Comparison of ENCODE assay signal across 13 cellular contexts in the genomic region with DNA sequence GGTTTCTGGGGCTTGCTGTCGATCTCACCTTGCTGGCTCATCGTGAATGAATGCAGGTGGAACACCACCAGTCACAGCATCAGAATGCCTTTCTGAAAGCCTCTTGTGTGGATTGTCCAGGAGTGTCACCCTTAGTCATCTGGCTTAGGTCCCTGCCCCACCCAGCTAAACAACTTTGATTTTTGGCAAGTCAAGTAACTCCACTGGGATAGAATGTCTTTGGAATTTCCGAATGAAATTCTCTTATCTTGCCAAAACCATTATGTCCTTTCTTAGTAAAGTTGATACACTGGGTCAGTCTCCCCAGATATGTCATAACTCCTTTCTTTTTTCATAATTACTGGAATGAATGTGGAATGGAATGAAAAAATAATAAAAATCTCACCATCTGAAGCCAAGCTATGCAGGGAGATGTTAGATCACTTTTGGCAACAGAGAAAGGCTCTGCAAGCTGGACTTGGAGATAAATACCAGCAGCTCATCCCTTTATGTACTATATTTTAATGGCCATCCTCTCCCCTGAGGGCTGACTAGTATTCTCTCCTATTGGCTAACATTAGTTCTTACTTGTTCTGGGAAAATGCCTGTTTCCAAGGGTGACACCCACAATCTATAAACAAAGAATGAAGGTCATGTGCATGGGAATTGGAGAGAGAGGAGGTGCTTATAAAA. TPM values are rescaled to one million over a fixed set of nuclear protein-coding genes. Genes with fewer than 3 reads are reported as not detected.
DNase-seq lines count a peak whose midpoint lies in the region; ATAC-seq, FAIRE-seq and TF ChIP-seq lines count a peak whose summit lies in the region.
"Had no signal": no experiment of that assay in that cellular context is flagged by ENCODE, and none has a peak within 500 bp of the region (broad histone marks: within the 10 kb centered on the region; RNA-seq: fewer than 3 reads in every experiment).

No MANE protein-coding gene starts in this region.

- no peaks in the 10 kb centered on the region for H3K36me3 Mint-ChIP-seq in activated CD8-positive, alpha-beta T cell treated with anti-CD3 and anti-CD28 coated beads for 36 hours (ENCODE audit: low read depth)
- H3K36me3 Mint-ChIP-seq: IgD-negative memory B cell had no signal

- no peaks in the 10 kb centered on the region for H3K36me3 ChIP-seq in bronchial epithelial cell (ENCODE audit: control insufficient read depth, insufficient read depth, low read length)
- no peaks in the 10 kb centered on the region for H3K36me3 ChIP-seq in kidney epithelial cell (ENCODE audit: control insufficient read depth, insufficient read depth, low read length)
- no peaks in the 10 kb centered on the region for H3K36me3 ChIP-seq in tibial artery
- H3K36me3 ChIP-seq: HAP-1 had no signal

- no peaks in the 10 kb centered on the region for H3K9me3 ChIP-seq in tibial artery
- H3K9me3 ChIP-seq: HAP-1 had no signal

- CTCF ChIA-PET in activated CD8-positive, alpha-beta T cell treated with anti-CD3 and anti-CD28 coated beads for 36 hours (lab: Charles Lee) = interaction anchor here (0.9 kb wide), 1 partner anchor 91 kb away, joined by 3 read pairs; no protein-coding TSS in a partner anchor

- peaks cover 21% of the 10 kb centered on the region for H3K27me3 Mint-ChIP-seq in activated CD8-positive, alpha-beta T cell treated with anti-CD3 and anti-CD28 coated beads for 36 hours

- H3K4me1 Mint-ChIP-seq in activated CD8-positive, alpha-beta T cell treated with anti-CD3 and anti-CD28 coated beads for 36 hours (ENCODE audit: low read depth) = no peaks in the 10 kb centered on the region

- H3K27ac Mint-ChIP-seq in activated CD8-positive, alpha-beta T cell treated with anti-CD3 and anti-CD28 coated beads for 36 hours = no peak overlapping the region
- H3K27ac Mint-ChIP-seq: IgD-negative memory B cell had no signal

- no peak overlapping the region for H3K4me3 Mint-ChIP-seq in activated CD8-positive, alpha-beta T cell treated with anti-CD3 and anti-CD28 coated beads for 36 hours
- H3K4me3 Mint-ChIP-seq: IgD-negative memory B cell had no signal

- H3K4me1 ChIP-seq in tibial artery = peaks cover 0 to 50% (median 23%) of the 10 kb centered on the region in 4 donors
- H3K4me1 ChIP-seq: HAP-1 had no signal

- H3K27me3 ChIP-seq in bronchial epithelial cell (ENCODE audit: control insufficient read depth, insufficient read depth, low read length) (no peaks in the 10 kb centered on the region), kidney epithelial cell (ENCODE audit: control insufficient read depth, insufficient read depth, low read length) (no peaks in the 10 kb centered on the region), tibial artery (no peaks in the 10 kb centered on the region)

- intact Hi-C loops in tibial artery (cut with DNase I; ENCODE audit: low total_unique reads) = no loop called here
- intact Hi-C loops in activated CD8-positive, alpha-beta T cell treated with anti-CD3 and anti-CD28 coated beads for 36 hours (cut with micrococcal nuclease) = no loop called here

- peak overlapping the region; percentile 58 to 59 for H3K27ac ChIP-seq in tibial artery

- POLR2A ChIA-PET in activated CD8-positive, alpha-beta T cell treated with anti-CD3 and anti-CD28 coated beads for 36 hours (lab: Charles Lee) = no interaction called here

- ATAC-seq in activated CD8-positive, alpha-beta T cell treated with anti-CD3 and anti-CD28 coated beads for 36 hours = no peak

- no peaks in the 10 kb centered on the region for H3K9me3 Mint-ChIP-seq in activated CD8-positive, alpha-beta T cell treated with anti-CD3 and anti-CD28 coated beads for 36 hours
- H3K9me3 Mint-ChIP-seq: IgD-negative memory B cell had no signal

- DNase-seq in HT-29 (ENCODE audit: low spot score) (peak; percentile 79), bronchial epithelial cell (ENCODE audit: low read depth) (peak; percentile 98), kidney epithelial cell (ENCODE audit: low read depth) (peak; percentile 55), tibial artery (peak in 1 of 2 donors; percentile 41), UCSD-AML1 (lab: John Stamatoyannopoulos, UW; ENCODE audit: unreplicated experiment) (no peak), T-helper 9 cell (no peak), putamen (ENCODE audit: low spot score) (no peak)
- DNase-seq in activated CD8-positive, alpha-beta T cell treated with anti-CD3 and anti-CD28 coated beads for 36 hours = no peak
- DNase-seq: activated CD4-positive, alpha-beta T cell treated with anti-CD3 and anti-CD28 coated beads, Interleukin-2, amount 50 U/mL, for 4 hours; stimulated activated CD4-positive, alpha-beta T cell treated with anti-CD3 and anti-CD28 coated beads, Interleukin-2, amount 100 ng/mL, for 48 hours had no signal

- TF ChIP-seq CTCF in bronchial epithelial cell (IDR thresholded peaks at IDR 0.05; ENCODE audit: insufficient read depth, low read length, severe bottlenecking) (peak; percentile 16), kidney epithelial cell (IDR thresholded peaks at IDR 0.05; ENCODE audit: insufficient read depth, low read length, poor library complexity, severe bottlenecking) (no peak), tibial artery (IDR thresholded peaks at IDR 0.05) (no peak)
- TF ChIP-seq CTCF in activated CD8-positive, alpha-beta T cell treated with anti-CD3 and anti-CD28 coated beads for 36 hours (IDR thresholded peaks at IDR 0.05) = no peak

- H3K4me3 ChIP-seq in bronchial epithelial cell (ENCODE audit: low read depth, low read length) = no peak overlapping the region
- H3K4me3 ChIP-seq in kidney epithelial cell (ENCODE audit: low read depth, low read length) = no peak overlapping the region
- no peak overlapping the region for H3K4me3 ChIP-seq in tibial artery
- H3K4me3 ChIP-seq: HAP-1 had no signal

- peak; percentile 84 for FAIRE-seq in bronchial epithelial cell (lab: Jason Lieb, UNC)
- FAIRE-seq: islet of Langerhans had no signal

RNA-seq across cellular contexts. Expression of a gene that starts 35.4 kb away (rescaled TPM):
- total RNA-seq in HT-29 (2014; rRNA removed; shearing (Covaris generic)) = 4.4 and 4.9 TPM in 2 replicates
- total RNA-seq in bronchial epithelial cell (10.5 and 20.4 TPM in 2 replicates), kidney epithelial cell (16.6 and 17.1 TPM in 2 replicates)
- 100 to 1,000 TPM in 1 of 2 experiments, 10 to 100 TPM in 1; 87.2 to 104 TPM for total RNA-seq in activated CD8-positive, alpha-beta T cell treated with anti-CD3 and anti-CD28 coated beads for 36 hours

Comparison
In these comparisons a context has a peak if more than half of its experiments do, and no peak if none do; other contexts are left out.
1. DNase-seq: peak in HT-29 (single experiment), bronchial epithelial cell (single experiment) and kidney epithelial cell (single experiment); none in UCSD-AML1 (single experiment), activated CD8-positive, alpha-beta T cell treated with anti-CD3 and anti-CD28 coated beads for 36 hours (single experiment), T-helper 9 cell (single experiment) and putamen (single experiment).